8 cellular contexts compared by ENCODE assay signal in the genomic region with DNA sequence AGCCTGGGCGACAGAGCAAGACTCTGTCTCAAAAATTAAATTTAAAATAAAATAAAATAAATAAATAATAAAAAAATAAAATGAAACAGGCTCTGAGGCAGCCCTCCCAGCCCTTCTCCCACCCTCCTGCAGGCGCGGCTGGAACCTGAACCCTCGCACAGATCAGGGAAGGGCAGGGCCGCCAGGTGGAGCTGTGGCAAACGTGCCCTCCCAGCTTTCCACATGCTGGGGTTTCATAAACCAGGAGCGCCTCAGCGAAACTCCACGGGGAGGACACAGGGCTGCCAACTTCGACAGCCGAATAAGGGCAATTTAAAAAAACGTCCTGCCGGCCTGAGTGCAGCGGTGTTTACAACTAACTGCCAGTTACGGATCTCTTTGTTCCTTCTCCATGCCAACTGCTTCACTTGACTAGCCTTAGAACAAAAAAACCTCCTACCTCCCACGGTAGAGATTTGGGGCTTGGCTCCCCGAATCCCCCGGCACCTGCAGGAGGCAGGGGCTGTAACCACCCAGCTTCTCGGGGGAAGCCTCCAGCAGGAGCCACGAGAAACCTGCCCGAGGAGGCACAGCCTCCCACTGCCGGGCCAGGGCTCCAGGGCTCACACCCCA. TPM values are rescaled to one million over a fixed set of nuclear protein-coding genes. Genes with fewer than 3 reads are reported as not detected.
DNase-seq lines count a peak whose midpoint lies in the region; ATAC-seq and TF ChIP-seq lines count a peak whose summit lies in the region.

No MANE protein-coding gene starts in this region.

- intact Hi-C loops in activated T-helper 1 cell treated with anti-CD3 and anti-CD28 coated beads, Interleukin-12 subunit alpha, Interleukin-12 subunit beta, Interleukin-2, Interleukin-4 antibody, amounts not matched to agents 30 ng/mL and 10 ng/mL and 1 ng/mL, durations not matched to agents 14 hours and 24 hours and 36 hours (cut with micrococcal nuclease): loop anchor here (1.0 kb wide), 3 partner anchors 35 to 228 kb away; no protein-coding TSS in a partner anchor
- intact Hi-C loops in naive thymus-derived CD4-positive, alpha-beta T cell (cut with micrococcal nuclease): loop anchor here (1.0 to 5.0 kb wide), 6 partner anchors 15 to 245 kb away; a partner anchor contains a TSS

- H3K4me1 ChIP-seq in naive thymus-derived CD4-positive, alpha-beta T cell (ENCODE audit: control insufficient read depth in 2 of 2, insufficient read depth in 2 of 2, low read length in 2 of 2): peaks cover 0 to 5% of the 10 kb centered on the region in 2 donors

- CTCF ChIA-PET in naive thymus-derived CD4-positive, alpha-beta T cell (lab: Charles Lee): interaction anchor here (0.8 to 0.9 kb wide), 3 partner anchors 46 to 68 kb away, joined by 3 to 5 read pairs (median 5); no protein-coding TSS in a partner anchor

- no peak overlapping the region for H3K4me3 Mint-ChIP-seq in activated T-helper 1 cell treated with anti-CD3 and anti-CD28 coated beads, Interleukin-12 subunit alpha, Interleukin-12 subunit beta, Interleukin-2, Interleukin-4 antibody, amounts not matched to agents 30 ng/mL and 10 ng/mL and 1 ng/mL, durations not matched to agents 14 hours and 24 hours and 36 hours
- peak overlapping the region in 8 of 10 donors; percentile 26 to 71 (median 60) for H3K4me3 Mint-ChIP-seq in naive thymus-derived CD4-positive, alpha-beta T cell

- no peak overlapping the region for H3K27ac ChIP-seq in naive thymus-derived CD4-positive, alpha-beta T cell (ENCODE audit: low read depth, low read length)

- TF ChIP-seq CTCF in GM12875 (IDR thresholded peaks at IDR 0.05; ENCODE audit: borderline replicate concordance, insufficient read depth, low read depth, low read length) (peak; percentile 52; the same call in 1 of the 2 replicates), fibroblast of the aortic adventitia (IDR thresholded peaks at IDR 0.05; ENCODE audit: insufficient read depth, low read length) (peak; percentile 42)

- H3K4me3 ChIP-seq in GM12875 (ENCODE audit: low read depth, low read length) (no peak overlapping the region), fibroblast of the aortic adventitia (ENCODE audit: low read depth, low read length) (no peak overlapping the region)
- H3K4me3 ChIP-seq in naive thymus-derived CD4-positive, alpha-beta T cell (ENCODE audit: low read length): no peak overlapping the region

- H3K9me3 Mint-ChIP-seq in activated T-helper 1 cell treated with anti-CD3 and anti-CD28 coated beads, Interleukin-12 subunit alpha, Interleukin-12 subunit beta, Interleukin-2, Interleukin-4 antibody, amounts not matched to agents 30 ng/mL and 10 ng/mL and 1 ng/mL, durations not matched to agents 14 hours and 24 hours and 36 hours: no peaks in the 10 kb centered on the region
- H3K9me3 Mint-ChIP-seq in naive thymus-derived CD4-positive, alpha-beta T cell: no peaks in the 10 kb centered on the region

- peaks cover 0 to 38% (median 0%) of the 10 kb centered on the region in 3 experiments for H3K36me3 ChIP-seq in naive thymus-derived CD4-positive, alpha-beta T cell (ENCODE audit: control insufficient read depth in 2 of 3, insufficient read depth in 3 of 3, low read length in 3 of 3)

- H3K27ac Mint-ChIP-seq in activated T-helper 1 cell treated with anti-CD3 and anti-CD28 coated beads, Interleukin-12 subunit alpha, Interleukin-12 subunit beta, Interleukin-2, Interleukin-4 antibody, amounts not matched to agents 30 ng/mL and 10 ng/mL and 1 ng/mL, durations not matched to agents 14 hours and 24 hours and 36 hours: no peak overlapping the region
- peak overlapping the region in 4 of 9 donors; percentile 9 to 70 (median 62) for H3K27ac Mint-ChIP-seq in naive thymus-derived CD4-positive, alpha-beta T cell

- peaks cover 5% of the 10 kb centered on the region for H3K36me3 Mint-ChIP-seq in activated T-helper 1 cell treated with anti-CD3 and anti-CD28 coated beads, Interleukin-12 subunit alpha, Interleukin-12 subunit beta, Interleukin-2, Interleukin-4 antibody, amounts not matched to agents 30 ng/mL and 10 ng/mL and 1 ng/mL, durations not matched to agents 14 hours and 24 hours and 36 hours (ENCODE audit: low read depth)
- peaks cover 0 to 9% (median 0%) of the 10 kb centered on the region in 5 donors for H3K36me3 Mint-ChIP-seq in naive thymus-derived CD4-positive, alpha-beta T cell

- H3K27me3 ChIP-seq in naive thymus-derived CD4-positive, alpha-beta T cell (ENCODE audit: control insufficient read depth in 2 of 2, insufficient read depth in 2 of 2, low read length in 2 of 2): no peaks in the 10 kb centered on the region

- no peaks in the 10 kb centered on the region for H3K9me3 ChIP-seq in naive thymus-derived CD4-positive, alpha-beta T cell (ENCODE audit: control insufficient read depth in 2 of 3, low read length in 3 of 3)

- DNase-seq in NCI-H460 (ENCODE audit: extremely low read depth, low read depth) (peak; percentile 17), fibroblast of the aortic adventitia (ENCODE audit: low read depth) (peak; percentile 40), superior temporal gyrus (ENCODE audit: extremely low spot score) (peak; percentile 41)
- peak; percentile 28 for DNase-seq in activated T-helper 1 cell treated with anti-CD3 and anti-CD28 coated beads, Interleukin-12 subunit alpha, Interleukin-12 subunit beta, Interleukin-2, Interleukin-4 antibody, amounts not matched to agents 30 ng/mL and 10 ng/mL and 1 ng/mL, durations not matched to agents 14 hours and 24 hours and 36 hours (ENCODE audit: low spot score)
- DNase-seq in naive thymus-derived CD4-positive, alpha-beta T cell: peak; percentile 39 to 68 (median 55)

- H3K4me1 Mint-ChIP-seq in activated T-helper 1 cell treated with anti-CD3 and anti-CD28 coated beads, Interleukin-12 subunit alpha, Interleukin-12 subunit beta, Interleukin-2, Interleukin-4 antibody, amounts not matched to agents 30 ng/mL and 10 ng/mL and 1 ng/mL, durations not matched to agents 14 hours and 24 hours and 36 hours (ENCODE audit: low read depth): peaks cover 6% of the 10 kb centered on the region
- peaks cover 22 to 49% (median 36%) of the 10 kb centered on the region in 7 donors for H3K4me1 Mint-ChIP-seq in naive thymus-derived CD4-positive, alpha-beta T cell

- POLR2A ChIA-PET in naive thymus-derived CD4-positive, alpha-beta T cell (lab: Charles Lee): interaction anchor here (1.1 kb wide), 1 partner anchor 16 kb away, joined by 6 read pairs; a partner anchor contains a TSS

- H3K27me3 Mint-ChIP-seq in activated T-helper 1 cell treated with anti-CD3 and anti-CD28 coated beads, Interleukin-12 subunit alpha, Interleukin-12 subunit beta, Interleukin-2, Interleukin-4 antibody, amounts not matched to agents 30 ng/mL and 10 ng/mL and 1 ng/mL, durations not matched to agents 14 hours and 24 hours and 36 hours (ENCODE audit: insufficient read depth): no peaks in the 10 kb centered on the region
- H3K27me3 Mint-ChIP-seq in naive thymus-derived CD4-positive, alpha-beta T cell: no peaks in the 10 kb centered on the region

- ATAC-seq in naive thymus-derived CD4-positive, alpha-beta T cell: peak; percentile 83
- no peak for ATAC-seq in HG02840 (IDR thresholded peaks at IDR 0.05; ENCODE audit: low FRiP score, unreplicated experiment)
- no peak for ATAC-seq in GM18519 (IDR thresholded peaks at IDR 0.05; ENCODE audit: low FRiP score, unreplicated experiment)

RNA-seq across cellular contexts. Expression of a gene that starts 15.9 kb away (rescaled TPM):
- total RNA-seq in NCI-H460 (2014; rRNA removed; shearing (Covaris generic)): 26.8 and 32.8 TPM in 2 replicates
- polyA plus RNA-seq in NCI-H460 (2014; cell fraction: nucleus; rRNA removed): 20.8 and 25.2 TPM in 2 replicates
- 41.8 and 42.6 TPM in 2 replicates for total RNA-seq in activated T-helper 1 cell treated with anti-CD3 and anti-CD28 coated beads, Interleukin-12 subunit alpha, Interleukin-12 subunit beta, Interleukin-2, Interleukin-4 antibody, amounts not matched to agents 30 ng/mL and 10 ng/mL and 1 ng/mL, durations not matched to agents 14 hours and 24 hours and 36 hours
- total RNA-seq in fibroblast of the aortic adventitia (ENCODE audit: low replicate concordance): 8.5 and 15.9 TPM in 2 replicates
- 10 to 100 TPM; 19.7 to 41.2 (median 33.0) TPM for total RNA-seq in naive thymus-derived CD4-positive, alpha-beta T cell
- 1 to 10 TPM; 1.5 to 2.4 TPM for polyA plus RNA-seq in naive thymus-derived CD4-positive, alpha-beta T cell

RNA-seq across cellular contexts. Expression of a gene that starts 35.9 kb away (rescaled TPM):
- 9.0 and 10.7 TPM in 2 replicates for total RNA-seq in NCI-H460 (2014; rRNA removed; shearing (Covaris generic))
- 38.3 and 38.4 TPM in 2 replicates for polyA plus RNA-seq in NCI-H460 (2014; cell fraction: nucleus; rRNA removed)
- total RNA-seq in activated T-helper 1 cell treated with anti-CD3 and anti-CD28 coated beads, Interleukin-12 subunit alpha, Interleukin-12 subunit beta, Interleukin-2, Interleukin-4 antibody, amounts not matched to agents 30 ng/mL and 10 ng/mL and 1 ng/mL, durations not matched to agents 14 hours and 24 hours and 36 hours: 33.8 and 36.5 TPM in 2 replicates
- total RNA-seq in fibroblast of the aortic adventitia (ENCODE audit: low replicate concordance): 12.9 and 19.5 TPM in 2 replicates
- 10 to 100 TPM; 22.2 to 49.6 (median 35.7) TPM for total RNA-seq in naive thymus-derived CD4-positive, alpha-beta T cell
- 10 to 100 TPM; 15.9 to 35.3 TPM for polyA plus RNA-seq in naive thymus-derived CD4-positive, alpha-beta T cell
